17 cellular contexts compared by ENCODE assay signal in the genomic region with DNA sequence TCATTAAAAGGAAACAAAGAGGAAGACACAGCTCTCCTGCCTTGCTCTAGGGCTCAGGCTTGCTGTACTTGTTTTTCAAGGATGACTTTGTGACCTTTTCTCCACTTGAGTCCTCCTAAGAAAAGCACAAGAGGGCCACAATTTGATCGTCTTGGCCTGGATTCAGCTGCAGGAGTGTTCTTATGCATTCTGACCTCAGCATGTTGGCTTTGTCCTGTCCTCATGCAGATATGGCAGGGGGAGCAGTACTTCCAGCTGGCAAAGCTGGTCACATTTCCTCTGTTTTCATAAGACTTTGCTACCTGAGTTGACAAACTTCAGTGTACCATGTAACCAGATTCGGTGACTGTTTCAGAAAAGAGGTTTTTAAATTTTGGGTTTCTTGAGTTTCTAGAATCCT. TPM values are rescaled to one million over a fixed set of nuclear protein-coding genes. Genes with fewer than 3 reads are reported as not detected.
DNase-seq lines count a peak whose midpoint lies in the region; ATAC-seq and TF ChIP-seq lines count a peak whose summit lies in the region.
"Had no signal": no experiment of that assay in that cellular context is flagged by ENCODE, and none has a peak within 500 bp of the region (broad histone marks: within the 10 kb centered on the region; RNA-seq: fewer than 3 reads in every experiment).

No MANE protein-coding gene starts in this region.

- no peaks in the 10 kb centered on the region for H3K4me1 Mint-ChIP-seq in T-cell

- H4K20me1 ChIP-seq in BLaER1 treated with 17β-estradiol and CSF1 and Interleukin-3, amounts not matched to agents 10 nM and 100 nM = no peaks in the 10 kb centered on the region; a peak in 1 of 22 replicates

- ATAC-seq in HG02610 (IDR thresholded peaks at IDR 0.05; ENCODE audit: unreplicated experiment) = peak; percentile 41
- ATAC-seq in lower lobe of right lung = peak; percentile 90 to 92
- ATAC-seq in T-cell (replicated peaks in 1 of 4) = no peak
- ATAC-seq: gastrocnemius medialis; HCT116; stimulated activated naive CD8-positive, alpha-beta T cell treated with anti-CD3 and anti-CD28 coated beads, Interleukin-15, Interleukin-2, amounts not matched to agents 100 U/mL and 50 U/mL, for 24 hours had no signal

- TF ChIP-seq CTCF in cardiac fibroblast (IDR thresholded peaks at IDR 0.05; ENCODE audit: low read depth, low read length) (no peak), lower lobe of right lung (IDR thresholded peaks at IDR 0.05) (no peak)

- H3K27me3 ChIP-seq in BLaER1 treated with 17β-estradiol and CSF1 and Interleukin-3, amounts not matched to agents 10 nM and 100 nM = no peaks in the 10 kb centered on the region
- H3K27me3 ChIP-seq in lower lobe of right lung (ENCODE audit: low read depth) = no peaks in the 10 kb centered on the region
- H3K27me3 ChIP-seq: gastrocnemius medialis, SJCRH30 had no signal

- intact Hi-C loops in lower lobe of right lung (cut with DNase I) = no loop called here

- peaks cover 52% of the 10 kb centered on the region for H3K36me3 Mint-ChIP-seq in T-cell

- POLR2A ChIA-PET in T-cell (lab: Charles Lee) = interaction anchor here in 1 of 2 donors (0.5 kb wide), 1 partner anchor 53 kb away, joined by 5 read pairs; no protein-coding TSS in a partner anchor

- H3K9me3 Mint-ChIP-seq in T-cell = no peaks in the 10 kb centered on the region
- H3K9me3 Mint-ChIP-seq: IgD-negative memory B cell had no signal

- no peaks in the 10 kb centered on the region for H3K27me3 Mint-ChIP-seq in T-cell
- H3K27me3 Mint-ChIP-seq: IgD-negative memory B cell had no signal

- H3K27ac ChIP-seq in BLaER1 treated with 17β-estradiol and CSF1 and Interleukin-3, amounts not matched to agents 10 nM and 100 nM = peak overlapping the region in 7 of 11 experiments; percentile 13 to 57 (median 47); a peak in 14 of 22 replicates
- H3K27ac ChIP-seq in lower lobe of right lung = peak overlapping the region; percentile 43
- H3K27ac ChIP-seq: gastrocnemius medialis, SJCRH30 had no signal

- H3K27ac Mint-ChIP-seq in T-cell = no peak overlapping the region
- H3K27ac Mint-ChIP-seq: IgD-negative memory B cell had no signal

- H3K4me3 Mint-ChIP-seq in T-cell = no peak overlapping the region

- DNase-seq in cardiac fibroblast (ENCODE audit: low read depth in 2 of 2) (peak; percentile 5 to 40), lower lobe of right lung (peak; percentile 54), NCI-H1930 (lab: John Stamatoyannopoulos, UW) (no peak), T-cell (no peak), NCI-H2107 (lab: John Stamatoyannopoulos, UW) (no peak)
- DNase-seq in stimulated activated CD4-positive, alpha-beta T cell treated with anti-CD3 and anti-CD28 coated beads, Interleukin-2, amount 100 ng/mL, for 48 hours = no peak
- DNase-seq: effector CD4-positive, alpha-beta T cell; gastrocnemius medialis; NCI-H1105 treated with DMSO at 0.1 percent for 48 hours; NCI-H748 treated with DMSO at 0.1 percent for 48 hours; SJCRH30; stimulated activated CD4-positive, alpha-beta T cell treated with anti-CD3 and anti-CD28 coated beads, Interleukin-4, amount 100 ng/mL, for 24 hours; stimulated activated naive CD8-positive, alpha-beta T cell treated with anti-CD3 and anti-CD28 coated beads, Interleukin-15, Interleukin-2, amounts not matched to agents 100 U/mL and 50 U/mL, for 24 hours had no signal

- H3K4me1 ChIP-seq in BLaER1 treated with 17β-estradiol and CSF1 and Interleukin-3, amounts not matched to agents 10 nM and 100 nM = peaks cover 18 to 35% (median 21%) of the 10 kb centered on the region in 10 experiments
- peaks cover 15% of the 10 kb centered on the region for H3K4me1 ChIP-seq in lower lobe of right lung
- H3K4me1 ChIP-seq: gastrocnemius medialis, SJCRH30 had no signal

- CTCF ChIA-PET in T-cell (lab: Charles Lee) = interaction anchor here in 1 of 2 donors (0.5 kb wide), 1 partner anchor 508 kb away, joined by 6 read pairs; no protein-coding TSS in a partner anchor

- H3K9me3 ChIP-seq in BLaER1 treated with 17β-estradiol and CSF1 and Interleukin-3, amounts not matched to agents 10 nM and 100 nM (replicated peaks in 1 of 11) = no peaks in the 10 kb centered on the region
- H3K9me3 ChIP-seq in lower lobe of right lung = no peaks in the 10 kb centered on the region
- H3K9me3 ChIP-seq: gastrocnemius medialis, SJCRH30 had no signal

- H3K9ac ChIP-seq in BLaER1 treated with 17β-estradiol and CSF1 and Interleukin-3, amounts not matched to agents 10 nM and 100 nM = no peak overlapping the region

- peak overlapping the region; percentile 37 to 65 (median 50) for H3K4me2 ChIP-seq in BLaER1 treated with 17β-estradiol and CSF1 and Interleukin-3, amounts not matched to agents 10 nM and 100 nM

- peaks cover 22 to 88% (median 48%) of the 10 kb centered on the region in 11 experiments for H3K36me3 ChIP-seq in BLaER1 treated with 17β-estradiol and CSF1 and Interleukin-3, amounts not matched to agents 10 nM and 100 nM
- peaks cover 8% of the 10 kb centered on the region for H3K36me3 ChIP-seq in lower lobe of right lung
- H3K36me3 ChIP-seq: SJCRH30 had no signal

- H3K4me3 ChIP-seq in BLaER1 treated with 17β-estradiol and CSF1 and Interleukin-3, amounts not matched to agents 10 nM and 100 nM = no peak overlapping the region
- H3K4me3 ChIP-seq in cardiac fibroblast (replicated peaks in 1 of 2; ENCODE audit: low read depth in 2 of 2, low read length in 2 of 2) (no peak overlapping the region), lower lobe of right lung (no peak overlapping the region)
- H3K4me3 ChIP-seq: gastrocnemius medialis, SJCRH30 had no signal

RNA-seq across cellular contexts. Expression of gene KDM1B, which starts 30.8 kb away (rescaled TPM):
- 26.0 TPM for total RNA-seq in lower lobe of right lung
- 10 to 100 TPM in 3 of 5 donors, 1 to 10 TPM in 2; 9.0 to 10.7 (median 10.4) TPM for total RNA-seq in T-cell

RNA-seq across cellular contexts. Expression of gene TPMT, which starts 31.2 kb away (rescaled TPM):
- total RNA-seq in lower lobe of right lung (14.0 TPM), T-cell (1 to 10 TPM; 4.2 to 6.5 (median 5.5) TPM)

Comparison
In these comparisons a context has a peak if more than half of its experiments do, and no peak if none do; other contexts are left out.
1. ATAC-seq: peak in HG02610 (single experiment) and lower lobe of right lung (2 of 2); none in T-cell (0 of 4).
2. DNase-seq: peak in cardiac fibroblast (2 of 2) and lower lobe of right lung (single experiment); none in NCI-H1930 (0 of 2), T-cell (0 of 34), NCI-H2107 (single experiment) and stimulated activated CD4-positive, alpha-beta T cell treated with anti-CD3 and anti-CD28 coated beads, Interleukin-2, amount 100 ng/mL, for 48 hours (0 of 2).